In the genomic region with DNA sequence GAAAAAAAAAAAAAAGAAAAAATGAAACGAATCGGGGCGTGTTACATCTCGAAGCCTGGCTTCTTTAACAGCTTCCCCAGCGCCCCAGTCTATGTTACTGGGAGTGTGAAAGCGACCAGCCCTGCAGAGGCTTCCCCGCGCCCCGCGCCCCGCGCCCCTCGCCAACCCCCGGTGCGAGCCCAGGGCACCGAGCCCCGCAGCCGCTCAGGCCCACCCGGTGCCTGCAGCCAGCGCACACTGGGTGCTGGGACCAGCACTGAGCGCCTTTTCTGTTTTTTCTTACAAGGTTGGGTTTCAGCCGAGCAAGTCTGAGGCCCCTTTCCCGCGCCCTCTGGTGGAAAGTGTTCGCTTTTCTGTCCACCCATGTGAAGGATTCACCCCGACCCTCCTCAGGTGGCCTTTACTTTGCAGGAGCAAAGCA, we compare ENCODE assay signal across 8 cellular contexts. TPM values are rescaled to one million over a fixed set of nuclear protein-coding genes. Genes with fewer than 3 reads are reported as not detected.
DNase-seq lines count a peak whose midpoint lies in the region; ATAC-seq, FAIRE-seq and TF ChIP-seq lines count a peak whose summit lies in the region.

No MANE protein-coding gene starts in this region.

- in situ Hi-C loops in GM13976 (cut with MboI; ENCODE audit: low sequenced_read_pairs, unreplicated experiment) (loop anchor here (10.0 kb wide), 1 partner anchor 111 kb away; no protein-coding TSS in a partner anchor), HepG2 (cut with HindIII; ENCODE audit: extremely low pct_ligation_motif_present, low pct_unique_long_range_greater_than_20kb) (no loop called here)

- no peak for TF ChIP-seq RAD21 in HepG2 (CRISPR knock-in tag; IDR thresholded peaks at IDR 0.05)

- no peak for TF ChIP-seq POLR2A in HepG2 (IDR thresholded peaks at IDR 0.05; ENCODE audit: insufficient read depth in 1 of 2, low read depth in 2 of 2, low read length in 2 of 2)

- peak overlapping the region; percentile 13; the same call in 1 of the 2 replicates for H3K4me3 Mint-ChIP-seq in WTC11
- H3K4me3 Mint-ChIP-seq in central memory CD8-positive, alpha-beta T cell: peak overlapping the region; percentile 69

- H3K9me3 ChIP-seq in HepG2 (ENCODE audit: low read length): no peaks in the 10 kb centered on the region

- ATAC-seq in HG03457 (IDR thresholded peaks at IDR 0.05; ENCODE audit: unreplicated experiment): peak; percentile 58
- ATAC-seq in WTC11: peak; percentile 53
- peak; percentile 75 for ATAC-seq in central memory CD8-positive, alpha-beta T cell (replicated peaks; ENCODE audit: extremely low read depth, poor library complexity, severe bottlenecking)
- ATAC-seq in HepG2: peak; percentile 80

- CTCF ChIA-PET in WTC11 (lab: Charles Lee) (interaction anchor here (0.6 to 3.2 kb wide), 20 partner anchors 9 to 265 kb away, joined by 3 to 59 read pairs (median 10); a partner anchor contains a TSS), HepG2 (lab: Yijun Ruan, JAX; ENCODE audit: low intra/inter-chr PET ratio, low total read pairs) (interaction anchor here (0.7 kb wide), 1 partner anchor 105 kb away, joined by 3 read pairs; no protein-coding TSS in a partner anchor)

- peak; percentile 52 for DNase-seq in GM13976 (ENCODE audit: low spot score)
- DNase-seq in WTC11 (ENCODE audit: low spot score): peak; percentile 83
- DNase-seq in central memory CD8-positive, alpha-beta T cell (ENCODE audit: low spot score in 2 of 2): peak; percentile 32 to 43
- DNase-seq in HepG2 (ENCODE audit: low spot score): peak; percentile 6
- peak; percentile 40 for DNase-seq in stimulated activated CD8-positive, alpha-beta memory T cell treated with anti-CD3 and anti-CD28 coated beads, Interleukin-15, amount 100 ng/mL, for 1 hour (ENCODE audit: low read depth)
- no peak for DNase-seq in kidney tubule cell (ENCODE audit: low spot score)
- DNase-seq in NCI-H2227 treated with DMSO at 0.1 percent for 48 hours (lab: John Stamatoyannopoulos, UW): no peak

- peak overlapping the region; percentile 26; the same call in 1 of the 2 replicates for H3K27ac Mint-ChIP-seq in WTC11
- no peak overlapping the region for H3K27ac Mint-ChIP-seq in central memory CD8-positive, alpha-beta T cell (ENCODE audit: low read depth)

- BruUV-seq in HepG2 (replicated peaks; lab: Mats Ljungman, UMichigan): no TSS peak

- H2AFZ ChIP-seq in HepG2 (ENCODE audit: low read length): no peak overlapping the region

- H3K9ac ChIP-seq in HepG2 (ENCODE audit: insufficient read depth, low read depth, low read length): no peak overlapping the region

- no peaks in the 10 kb centered on the region for H4K20me1 ChIP-seq in HepG2 (ENCODE audit: insufficient read depth, low read length)

- H3K36me3 Mint-ChIP-seq in WTC11: peaks cover 4% of the 10 kb centered on the region
- H3K36me3 Mint-ChIP-seq in central memory CD8-positive, alpha-beta T cell (ENCODE audit: insufficient read depth): peaks cover 2% of the 10 kb centered on the region

- intact Hi-C loops in HepG2 (cut with micrococcal nuclease; ENCODE audit: unreplicated experiment): loop anchor here (1.0 to 5.0 kb wide), 2 partner anchors 204 to 330 kb away; no protein-coding TSS in a partner anchor

- no peaks in the 10 kb centered on the region; the same call in 1 of the 2 replicates for H3K9me3 Mint-ChIP-seq in WTC11
- H3K9me3 Mint-ChIP-seq in central memory CD8-positive, alpha-beta T cell: no peaks in the 10 kb centered on the region

- no peak for TF ChIP-seq CTCF in GM13976 (IDR thresholded peaks at IDR 0.05; ENCODE audit: borderline replicate concordance, control extremely low read depth, extremely low read depth, insufficient read depth, missing control alignments)
- peak; percentile 23; the same call in 1 of the 2 replicates for TF ChIP-seq CTCF in WTC11 (IDR thresholded peaks at IDR 0.05)
- TF ChIP-seq CTCF in HepG2 (CRISPR knock-in tag; IDR thresholded peaks at IDR 0.05): peak; percentile 37

- no peak overlapping the region for H3K4me3 ChIP-seq in HepG2 (replicated peaks in 1 of 3; ENCODE audit: insufficient read depth in 1 of 3, low read depth in 2 of 3, low read length in 3 of 3)

- TF ChIP-seq EP300 in HepG2 (IDR thresholded peaks at IDR 0.05; ENCODE audit: low read depth in 2 of 2, low read length in 2 of 2) (no peak), HepG2 (CRISPR knock-in tag; IDR thresholded peaks at IDR 0.05; ENCODE audit: borderline replicate concordance) (no peak)

- POLR2A ChIA-PET in WTC11 (lab: Charles Lee) (no interaction called here), HepG2 (lab: Yijun Ruan, JAX) (no interaction called here)

- peaks cover 0 to 26% of the 10 kb centered on the region in 2 experiments; a peak in 3 of 5 replicates for H3K27me3 ChIP-seq in HepG2 (ENCODE audit: control insufficient read depth in 1 of 2, insufficient read depth in 2 of 2, low read length in 2 of 2)

- H3K4me1 Mint-ChIP-seq in WTC11: peaks cover 78% of the 10 kb centered on the region
- peaks cover 10% of the 10 kb centered on the region for H3K4me1 Mint-ChIP-seq in central memory CD8-positive, alpha-beta T cell

- H3K27ac ChIP-seq in HepG2 (ENCODE audit: extremely low read length, insufficient read depth, low read length): no peak overlapping the region

- H3K4me1 ChIP-seq in HepG2 (ENCODE audit: insufficient read depth, low read length): no peaks in the 10 kb centered on the region

- H3K4me2 ChIP-seq in HepG2 (ENCODE audit: low read depth, low read length): no peak overlapping the region

- H3K79me2 ChIP-seq in HepG2 (ENCODE audit: insufficient read depth, low read length): no peaks in the 10 kb centered on the region

- no peaks in the 10 kb centered on the region for H3K27me3 Mint-ChIP-seq in WTC11 (ENCODE audit: low read depth)
- no peaks in the 10 kb centered on the region for H3K27me3 Mint-ChIP-seq in central memory CD8-positive, alpha-beta T cell

- FAIRE-seq in HepG2 (lab: Jason Lieb, UNC): no peak

- no peaks in the 10 kb centered on the region for H3K36me3 ChIP-seq in HepG2 (replicated peaks in 1 of 2; ENCODE audit: control insufficient read depth in 1 of 2, insufficient read depth in 2 of 2, low read length in 2 of 2)

- 69% methylated on average over 26 of the region's 26 CpGs for WGBS in HepG2 (ENCODE audit: low lambda C conversion rate)

TF ChIP-seq in WTC11, 78 proteins besides CTCF, POLR2A, EP300 and RAD21 (continues in another document):
- TF ChIP-seq SMAD3 (CRISPR knock-in tag; IDR thresholded peaks at IDR 0.05; ENCODE audit: borderline replicate concordance) (no peak), TEAD1 (CRISPR knock-in tag; IDR thresholded peaks at IDR 0.05) (0 out of 2 replicates have a peak, but pooled peaks have one; percentile 20)

TF ChIP-seq in HepG2, 621 proteins besides CTCF, POLR2A, EP300 and RAD21 (continues in another document):
- TF ChIP-seq SPEN (CRISPR knock-in tag; IDR thresholded peaks at IDR 0.05; ENCODE audit: low read depth) (no peak), ZSCAN22 (CRISPR knock-in tag; IDR thresholded peaks at IDR 0.05) (no peak)

RNA-seq across cellular contexts. Expression of a gene that starts 42.1 kb away (rescaled TPM):
- 81.5 to 89.0 TPM (median 88.3 TPM) in 3 replicates for total RNA-seq in WTC11 (2021)
- 14.6 and 14.8 TPM in 2 replicates for total RNA-seq in HepG2 (2016; rRNA removed; fragmentation: Illumina TruSeq; extraction: Trizol)
- total RNA-seq in HepG2 (2016; cell fraction: cytosol; rRNA removed; fragmentation: Illumina TruSeq; extraction: Trizol; ENCODE audit: low read depth): 3.5 and 3.9 TPM in 2 replicates
- 12.9 and 14.4 TPM in 2 replicates for total RNA-seq in HepG2 (2016; cell fraction: insoluble cytoplasmic fraction; rRNA removed; fragmentation: Illumina TruSeq; extraction: Trizol)
- total RNA-seq in HepG2 (2016; cell fraction: membrane; rRNA removed; fragmentation: Illumina TruSeq; extraction: Trizol): 13.3 and 14.3 TPM in 2 replicates
- total RNA-seq in HepG2 (2016; cell fraction: nucleus; rRNA removed; fragmentation: Illumina TruSeq; extraction: Trizol): 11.3 and 12.8 TPM in 2 replicates
- 18.6 and 21.4 TPM in 2 replicates for polyA plus RNA-seq in HepG2 (2011; rRNA removed)
- polyA plus RNA-seq in HepG2 (2011; cell fraction: cytosol; rRNA removed): 18.6 and 21.4 TPM in 2 replicates
- 29.3 and 32.0 TPM in 2 replicates for polyA plus RNA-seq in HepG2 (2011; cell fraction: nucleus; rRNA removed)
- polyA plus RNA-seq in HepG2 (2012): 13.6 and 16.7 TPM in 2 replicates
- 2.4 and 3.2 TPM in 2 replicates for polyA plus RNA-seq in HepG2 (2016; cell fraction: cytosol; fragmentation: Illumina TruSeq; extraction: Trizol; ENCODE audit: low read depth)
- 14.2 and 14.7 TPM in 2 replicates for polyA plus RNA-seq in HepG2 (2016; cell fraction: insoluble cytoplasmic fraction; fragmentation: Illumina TruSeq; extraction: Trizol; ENCODE audit: low read depth)
- polyA plus RNA-seq in HepG2 (2016; cell fraction: membrane; fragmentation: Illumina TruSeq; extraction: Trizol; ENCODE audit: low read depth): 9.0 and 9.3 TPM in 2 replicates
- 17.5 and 19.9 TPM in 2 replicates for polyA plus RNA-seq in HepG2 (2016; cell fraction: nucleus; fragmentation: Illumina TruSeq; extraction: Trizol; ENCODE audit: insufficient read depth, low read depth)
- polyA minus RNA-seq in HepG2 (2011; rRNA and poly(A)+ RNA removed; ENCODE audit: low replicate concordance): 45.1 and 57.4 TPM in 2 replicates
- 20.3 and 20.7 TPM in 2 replicates for polyA minus RNA-seq in HepG2 (2011; cell fraction: cytosol; rRNA and poly(A)+ RNA removed)
- 14.9 and 17.2 TPM in 2 replicates for polyA minus RNA-seq in HepG2 (2011; cell fraction: nucleus; rRNA and poly(A)+ RNA removed)

RNA-seq across cellular contexts. Expression of a gene that starts 42.2 kb away (rescaled TPM):
- 0.11 to 0.25 TPM (median 0.11 TPM) in 3 replicates for total RNA-seq in WTC11 (2021)
- total RNA-seq in HepG2 (2016; rRNA removed; fragmentation: Illumina TruSeq; extraction: Trizol): not detected in 2 replicates
- total RNA-seq in HepG2 (2016; cell fraction: cytosol; rRNA removed; fragmentation: Illumina TruSeq; extraction: Trizol; ENCODE audit: low read depth): not detected in 2 replicates
- total RNA-seq in HepG2 (2016; cell fraction: insoluble cytoplasmic fraction; rRNA removed; fragmentation: Illumina TruSeq; extraction: Trizol): not detected in 2 replicates
- not detected in 2 replicates for total RNA-seq in HepG2 (2016; cell fraction: membrane; rRNA removed; fragmentation: Illumina TruSeq; extraction: Trizol)
- not detected in 2 replicates for total RNA-seq in HepG2 (2016; cell fraction: nucleus; rRNA removed; fragmentation: Illumina TruSeq; extraction: Trizol)
- polyA plus RNA-seq in HepG2 (2011; rRNA removed): not detected in 2 replicates
- 0.01 TPM in 1 of 2 replicates, not detected in the other for polyA plus RNA-seq in HepG2 (2011; cell fraction: cytosol; rRNA removed)
- polyA plus RNA-seq in HepG2 (2011; cell fraction: nucleus; rRNA removed): not detected in 2 replicates
- polyA plus RNA-seq in HepG2 (2012): not detected in 2 replicates
- polyA plus RNA-seq in HepG2 (2016; cell fraction: cytosol; fragmentation: Illumina TruSeq; extraction: Trizol; ENCODE audit: low read depth): not detected in 2 replicates
- not detected in 2 replicates for polyA plus RNA-seq in HepG2 (2016; cell fraction: insoluble cytoplasmic fraction; fragmentation: Illumina TruSeq; extraction: Trizol; ENCODE audit: low read depth)
- polyA plus RNA-seq in HepG2 (2016; cell fraction: membrane; fragmentation: Illumina TruSeq; extraction: Trizol; ENCODE audit: low read depth): not detected in 2 replicates
- not detected in 2 replicates for polyA plus RNA-seq in HepG2 (2016; cell fraction: nucleus; fragmentation: Illumina TruSeq; extraction: Trizol; ENCODE audit: insufficient read depth, low read depth)
- polyA minus RNA-seq in HepG2 (2011; rRNA and poly(A)+ RNA removed; ENCODE audit: low replicate concordance): not detected in 2 replicates
- polyA minus RNA-seq in HepG2 (2011; cell fraction: cytosol; rRNA and poly(A)+ RNA removed): not detected in 2 replicates
- not detected in 2 replicates for polyA minus RNA-seq in HepG2 (2011; cell fraction: nucleus; rRNA and poly(A)+ RNA removed)

Comparison
In these comparisons a context has a peak if more than half of its experiments do, and no peak if none do; other contexts are left out.
1. DNase-seq: peak in GM13976 (single experiment), WTC11 (single experiment), central memory CD8-positive, alpha-beta T cell (2 of 2), HepG2 (single experiment) and stimulated activated CD8-positive, alpha-beta memory T cell treated with anti-CD3 and anti-CD28 coated beads, Interleukin-15, amount 100 ng/mL, for 1 hour (single experiment); none in kidney tubule cell (single experiment) and NCI-H2227 treated with DMSO at 0.1 percent for 48 hours (single experiment).
2. Peak in every context shown above with its lines, with median percentiles within 50 percentile points of each other: ATAC-seq.